Comparison of ENCODE assay signal across 8 cellular contexts in the genomic region with DNA sequence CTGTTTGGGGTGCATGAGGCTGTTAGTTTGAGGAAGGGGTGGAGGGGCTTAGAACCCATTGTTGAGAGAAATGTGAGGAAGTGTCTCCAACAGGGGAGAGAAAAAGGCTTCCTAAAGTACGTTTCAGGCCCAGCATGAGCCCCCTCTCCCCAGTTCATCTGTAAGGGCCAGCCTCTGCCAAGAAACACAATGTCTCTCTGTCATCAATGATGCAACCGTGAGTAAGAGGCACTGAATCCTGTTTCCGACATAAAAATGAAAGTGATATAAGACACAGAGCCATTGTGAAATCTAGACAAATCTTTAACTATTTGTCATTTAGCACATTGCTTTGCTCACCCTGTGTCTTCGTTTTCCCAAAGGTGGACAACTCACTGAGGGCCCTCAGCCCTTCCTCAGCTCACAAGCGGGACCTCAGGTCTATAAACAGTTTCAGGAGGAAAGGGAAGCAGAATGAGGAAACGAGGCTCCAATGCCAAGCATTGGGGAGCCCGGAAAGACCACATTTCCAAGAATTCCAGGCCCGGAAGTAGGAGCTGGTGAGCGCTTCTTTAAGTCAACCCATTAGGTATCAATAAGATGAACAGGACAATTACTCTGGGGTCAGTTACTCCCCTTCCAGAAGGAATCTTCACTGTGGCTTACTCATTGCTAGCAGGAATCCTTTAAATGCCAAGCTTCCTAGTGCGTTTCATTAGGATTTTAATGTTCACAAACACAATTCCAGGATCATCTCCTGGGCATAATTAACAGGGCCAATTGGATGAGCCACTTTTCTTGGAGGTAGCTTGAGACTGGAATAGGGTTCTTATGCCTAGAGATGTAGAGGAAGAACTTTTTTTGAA. TPM values are rescaled to one million over a fixed set of nuclear protein-coding genes. Genes with fewer than 3 reads are reported as not detected.
DNase-seq lines count a peak whose midpoint lies in the region; ATAC-seq and TF ChIP-seq lines count a peak whose summit lies in the region.

No MANE protein-coding gene starts in this region.

- no peak overlapping the region for H3K9ac ChIP-seq in skeletal muscle tissue (ENCODE audit: low read depth in 1 of 3, low read length in 3 of 3)

- H3K27ac ChIP-seq in skeletal muscle tissue (ENCODE audit: low read depth, low read length): peak overlapping the region; percentile 51

- H3K9me3 ChIP-seq in skeletal muscle tissue (ENCODE audit: control insufficient read depth in 3 of 3, low read length in 3 of 3): no peaks in the 10 kb centered on the region

- no peaks in the 10 kb centered on the region for H3K27me3 ChIP-seq in skeletal muscle tissue (ENCODE audit: control insufficient read depth in 3 of 3, insufficient read depth in 3 of 3, low read length in 3 of 3)

- H3K4me3 ChIP-seq in foreskin fibroblast (ENCODE audit: low read depth in 1 of 2, low read length in 2 of 2) (no peak overlapping the region), skeletal muscle tissue (ENCODE audit: low read length in 3 of 3) (peak overlapping the region in 1 of 3 donors; percentile 8)

- DNase-seq in SIG-M5 treated with dmso at 0.1 percent for 504 hours (lab: John Stamatoyannopoulos, UW; ENCODE audit: unreplicated experiment) (peak; percentile 90), foreskin fibroblast (peak; percentile 88 to 96), NCI-H187 (lab: John Stamatoyannopoulos, UW) (no peak), NCI-H2107 treated with DMSO at 0.1 percent for 48 hours (lab: John Stamatoyannopoulos, UW; ENCODE audit: unreplicated experiment) (no peak)

- TF ChIP-seq CTCF in foreskin fibroblast (IDR thresholded peaks at IDR 0.05; ENCODE audit: low read depth, low read length): no peak

- ATAC-seq in GM19438 (IDR thresholded peaks at IDR 0.05; ENCODE audit: low read depth, unreplicated experiment): peak; percentile 79
- no peak for ATAC-seq in HG03442 (IDR thresholded peaks at IDR 0.05; ENCODE audit: unreplicated experiment)
- ATAC-seq in HG03439 (IDR thresholded peaks at IDR 0.05; ENCODE audit: unreplicated experiment): no peak

- H3K36me3 ChIP-seq in skeletal muscle tissue (ENCODE audit: control insufficient read depth in 3 of 3, insufficient read depth in 3 of 3, low read length in 3 of 3): no peaks in the 10 kb centered on the region

- peaks cover 0 to 4% (median 0%) of the 10 kb centered on the region in 3 donors for H3K4me1 ChIP-seq in skeletal muscle tissue (ENCODE audit: control insufficient read depth in 3 of 3, insufficient read depth in 3 of 3, low read length in 3 of 3)

RNA-seq across cellular contexts. Expression of gene KLF4, which starts 59.0 kb away (rescaled TPM):
- 12.0 TPM for total RNA-seq in skeletal muscle tissue

Comparison
In these comparisons a context has a peak if more than half of its experiments do, and no peak if none do; other contexts are left out.
1. DNase-seq: peak in SIG-M5 treated with dmso at 0.1 percent for 504 hours (single experiment) and foreskin fibroblast (2 of 2); none in NCI-H187 (0 of 2) and NCI-H2107 treated with DMSO at 0.1 percent for 48 hours (single experiment).